Comparison of ENCODE assay signal across 8 cellular contexts in the genomic region with DNA sequence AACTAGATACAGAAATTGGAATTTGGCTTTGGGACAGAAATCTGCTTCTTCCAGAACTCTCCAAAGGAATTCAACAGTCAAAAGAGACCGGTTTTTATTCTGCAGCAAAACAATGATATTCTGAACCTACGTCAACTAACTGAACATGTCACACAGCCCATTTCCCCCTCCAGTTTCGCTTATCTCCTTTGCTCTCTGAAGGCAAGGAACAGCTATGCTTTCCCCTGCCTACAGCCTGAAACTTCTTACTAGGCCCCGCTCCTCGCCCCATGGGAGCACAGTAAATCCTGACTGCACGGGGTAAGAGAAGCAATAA. TPM values are rescaled to one million over a fixed set of nuclear protein-coding genes. Genes with fewer than 3 reads are reported as not detected.
DNase-seq lines count a peak whose midpoint lies in the region; ATAC-seq and TF ChIP-seq lines count a peak whose summit lies in the region.

No MANE protein-coding gene starts in this region.

- peak overlapping the region; percentile 85 to 94 (median 91) for H3K9ac ChIP-seq in subcutaneous abdominal adipose tissue (ENCODE audit: low read length in 5 of 5)

- H3K4me3 ChIP-seq in left ventricle myocardium inferior (peak overlapping the region; percentile 76), iPS-18c (ENCODE audit: insufficient read depth, low read depth, low read length) (peak overlapping the region; percentile 87), subcutaneous abdominal adipose tissue (ENCODE audit: low read depth in 1 of 5, low read length in 5 of 5) (peak overlapping the region; percentile 86 to 98 (median 88))

- H3K27ac ChIP-seq in left ventricle myocardium inferior (replicated peaks) (peak overlapping the region; percentile 87), subcutaneous abdominal adipose tissue (ENCODE audit: low read depth, low read length) (peak overlapping the region; percentile 77)

- no peaks in the 10 kb centered on the region for H3K27me3 ChIP-seq in left ventricle myocardium inferior (ENCODE audit: low read depth)
- H3K27me3 ChIP-seq in subcutaneous abdominal adipose tissue (ENCODE audit: control insufficient read depth in 5 of 5, insufficient read depth in 4 of 5, low read length in 5 of 5) = peaks cover 0 to 4% (median 0%) of the 10 kb centered on the region in 5 donors

- H3K27me3 Mint-ChIP-seq in activated B cell treated with CpG ODN at 0.5 μM for 24 hours = no peaks in the 10 kb centered on the region

- CTCF ChIA-PET in activated B cell treated with CpG ODN at 0.5 μM for 24 hours (lab: Charles Lee) = interaction anchor here (0.6 to 1.1 kb wide), 2 partner anchors 93 to 1412 kb away, joined by 3 to 4 read pairs; a partner anchor contains a TSS

- TF ChIP-seq CTCF in left ventricle myocardium inferior (IDR thresholded peaks at IDR 0.05; ENCODE audit: borderline replicate concordance) = no peak
- no peak for TF ChIP-seq CTCF in activated B cell treated with CpG ODN at 0.5 μM for 24 hours (IDR thresholded peaks at IDR 0.05)

- ATAC-seq in Right ventricle myocardium superior (ENCODE audit: poor library complexity) (no peak), HG03159 (IDR thresholded peaks at IDR 0.05; ENCODE audit: unreplicated experiment) (peak; percentile 33), activated B cell treated with CpG ODN at 0.5 μM for 24 hours (ENCODE audit: low read depth) (peak; percentile 32)

- H3K27ac Mint-ChIP-seq in activated B cell treated with CpG ODN at 0.5 μM for 24 hours = peak overlapping the region; percentile 92

- no peaks in the 10 kb centered on the region for H3K9me3 Mint-ChIP-seq in activated B cell treated with CpG ODN at 0.5 μM for 24 hours

- H3K4me1 ChIP-seq in left ventricle myocardium inferior (peaks cover 43% of the 10 kb centered on the region), subcutaneous abdominal adipose tissue (ENCODE audit: control insufficient read depth in 5 of 5, insufficient read depth in 5 of 5, low read length in 5 of 5) (peaks cover 10 to 22% (median 20%) of the 10 kb centered on the region in 5 donors)

- intact Hi-C loops in left ventricle myocardium inferior (cut with micrococcal nuclease) = no loop called here
- intact Hi-C loops in Right ventricle myocardium superior (cut with DNase I) = no loop called here
- intact Hi-C loops in activated B cell treated with CpG ODN at 0.5 μM for 24 hours (cut with micrococcal nuclease) = loop anchor here (1.0 to 10.0 kb wide), 8 partner anchors 92 to 1383 kb away; a partner anchor contains a TSS

- H3K4me3 Mint-ChIP-seq in activated B cell treated with CpG ODN at 0.5 μM for 24 hours = peak overlapping the region; percentile 95

- no peaks in the 10 kb centered on the region for H3K9me3 ChIP-seq in left ventricle myocardium inferior (replicated peaks)
- H3K9me3 ChIP-seq in iPS-18c (ENCODE audit: control insufficient read depth, insufficient read depth, low read length) = no peaks in the 10 kb centered on the region
- peaks cover 0 to 2% (median 0%) of the 10 kb centered on the region in 5 donors for H3K9me3 ChIP-seq in subcutaneous abdominal adipose tissue (ENCODE audit: control insufficient read depth in 5 of 5, low read length in 5 of 5)

- DNase-seq in left ventricle myocardium inferior (no peak), Right ventricle myocardium superior (no peak), activated B cell treated with CpG ODN at 0.5 μM for 24 hours (no peak), EL (no peak), NCI-H446 treated with DMSO at 0.1 percent for 48 hours (lab: John Stamatoyannopoulos, UW) (no peak)

- H3K36me3 ChIP-seq in left ventricle myocardium inferior = peaks cover 10% of the 10 kb centered on the region
- H3K36me3 ChIP-seq in subcutaneous abdominal adipose tissue (ENCODE audit: control insufficient read depth in 5 of 5, insufficient read depth in 5 of 5, low read length in 5 of 5) = peaks cover 0 to 7% (median 5%) of the 10 kb centered on the region in 5 donors

- H3K4me1 Mint-ChIP-seq in activated B cell treated with CpG ODN at 0.5 μM for 24 hours = peaks cover 43% of the 10 kb centered on the region

- peaks cover 26% of the 10 kb centered on the region for H3K36me3 Mint-ChIP-seq in activated B cell treated with CpG ODN at 0.5 μM for 24 hours (ENCODE audit: low read depth)

- POLR2A ChIA-PET in activated B cell treated with CpG ODN at 0.5 μM for 24 hours (lab: Charles Lee) = interaction anchor here (0.6 to 1.6 kb wide), 8 partner anchors 10 to 1253 kb away, joined by 3 to 7 read pairs (median 5); a partner anchor contains a TSS

RNA-seq across cellular contexts. Expression of a gene that starts 0.5 kb away (rescaled TPM):
- total RNA-seq in left ventricle myocardium inferior (62.0 TPM), Right ventricle myocardium superior (57.6 TPM), activated B cell treated with CpG ODN at 0.5 μM for 24 hours (67.4 and 78.7 TPM in 2 replicates)

RNA-seq across cellular contexts. Expression of a gene that starts 0.6 kb away (rescaled TPM):
- total RNA-seq in left ventricle myocardium inferior = 3.7 TPM
- 4.1 TPM for total RNA-seq in Right ventricle myocardium superior
- 2.3 and 2.9 TPM in 2 replicates for total RNA-seq in activated B cell treated with CpG ODN at 0.5 μM for 24 hours
